ENCODE assay signal across 28 cellular contexts in genomic region chr13:77274126-77274525, GRCh38. TPM values are rescaled to one million over a fixed set of nuclear protein-coding genes. Genes with fewer than 3 reads are reported as not detected.
DNase-seq lines count a peak whose midpoint lies in the region; ATAC-seq and TF ChIP-seq lines count a peak whose summit lies in the region.
"Had no signal": no experiment of that assay in that cellular context is flagged by ENCODE, and none has a peak within 500 bp of the region (broad histone marks: within the 10 kb centered on the region; RNA-seq: fewer than 3 reads in every experiment).

No MANE protein-coding gene starts in this region.

- H3K27me3 Mint-ChIP-seq in CD8-positive, alpha-beta T cell (ENCODE audit: low read depth): no peaks in the 10 kb centered on the region
- H3K27me3 Mint-ChIP-seq in activated T-helper 17 cell treated with anti-CD3 and anti-CD28 coated beads, Interleukin-2, amount 50 U/mL, for 72 hours: no peaks in the 10 kb centered on the region
- H3K27me3 Mint-ChIP-seq: CD8-positive, alpha-beta memory T cell; T-cell had no signal

- peaks cover 22% of the 10 kb centered on the region for H3K36me3 ChIP-seq in CD8-positive, alpha-beta T cell (ENCODE audit: insufficient read depth, low read length)
- peaks cover 2 to 16% (median 16%) of the 10 kb centered on the region in 4 donors for H3K36me3 ChIP-seq in liver (ENCODE audit: control insufficient read depth in 4 of 4, insufficient read depth in 3 of 4, low read depth in 1 of 4, low read length in 3 of 4)
- H3K36me3 ChIP-seq: brain microvascular endothelial cell had no signal

- no peaks in the 10 kb centered on the region for H3K27me3 ChIP-seq in CD8-positive, alpha-beta T cell (ENCODE audit: insufficient read depth, low read length)
- H3K27me3 ChIP-seq in liver (ENCODE audit: control insufficient read depth in 4 of 4, insufficient read depth in 4 of 4, low read length in 3 of 4): no peaks in the 10 kb centered on the region
- H3K27me3 ChIP-seq: brain microvascular endothelial cell, hepatocyte had no signal

- no peaks in the 10 kb centered on the region for H3K9me3 Mint-ChIP-seq in CD8-positive, alpha-beta T cell
- no peaks in the 10 kb centered on the region for H3K9me3 Mint-ChIP-seq in activated T-helper 17 cell treated with anti-CD3 and anti-CD28 coated beads, Interleukin-2, amount 50 U/mL, for 72 hours
- H3K9me3 Mint-ChIP-seq: activated T-helper 2 cell treated with anti-CD3 and anti-CD28 coated beads, Interferon-gamma antibody, Interleukin-2, Interleukin-4, amounts not matched to agents 10 μg/mL and 5 μg/mL and 100 μg/mL, durations not matched to agents 14 hours and 24 hours and 36 hours; CD8-positive, alpha-beta memory T cell; immature natural killer cell; neural crest cell; T-cell had no signal

- peaks cover 69% of the 10 kb centered on the region for H3K36me3 Mint-ChIP-seq in CD8-positive, alpha-beta T cell
- peaks cover 88% of the 10 kb centered on the region for H3K36me3 Mint-ChIP-seq in activated T-helper 17 cell treated with anti-CD3 and anti-CD28 coated beads, Interleukin-2, amount 50 U/mL, for 72 hours (ENCODE audit: low read depth)

- no peak overlapping the region for H3K4me3 ChIP-seq in CD8-positive, alpha-beta T cell (ENCODE audit: low read depth, low read length)
- H3K4me3 ChIP-seq in liver (ENCODE audit: low read depth in 1 of 3, low read length in 3 of 3): no peak overlapping the region
- H3K4me3 ChIP-seq: hepatocyte, PC-9 had no signal

- intact Hi-C loops in CD8-positive, alpha-beta T cell (cut with DNase I, micrococcal nuclease): loop anchor here (1.0 to 2.0 kb wide), 3 partner anchors 51 to 204 kb away; no protein-coding TSS in a partner anchor

- TF ChIP-seq CTCF in CD8-positive, alpha-beta T cell (IDR thresholded peaks at IDR 0.05): peak; percentile 18
- TF ChIP-seq CTCF in liver (IDR thresholded peaks at IDR 0.05; ENCODE audit: low read depth, low read length, missing input control): no peak

- 95% methylated on average over 1 of the region's 1 CpG for WGBS in liver

- ATAC-seq in CD8-positive, alpha-beta T cell: no peak
- no peak for ATAC-seq in activated T-helper 17 cell treated with anti-CD3 and anti-CD28 coated beads, Interleukin-2, amount 50 U/mL, for 72 hours (replicated peaks)
- no peak for ATAC-seq in GM21576 (IDR thresholded peaks at IDR 0.05; ENCODE audit: unreplicated experiment)
- ATAC-seq: HCT116, left lobe of liver, T-cell had no signal

- H3K27ac Mint-ChIP-seq in CD8-positive, alpha-beta T cell: peak overlapping the region; percentile 66
- peak overlapping the region; percentile 11 for H3K27ac Mint-ChIP-seq in activated T-helper 17 cell treated with anti-CD3 and anti-CD28 coated beads, Interleukin-2, amount 50 U/mL, for 72 hours
- H3K27ac Mint-ChIP-seq: activated T-helper 2 cell treated with anti-CD3 and anti-CD28 coated beads, Interferon-gamma antibody, Interleukin-2, Interleukin-4, amounts not matched to agents 10 μg/mL and 5 μg/mL and 100 μg/mL, durations not matched to agents 14 hours and 24 hours and 36 hours had no signal

- in situ Hi-C loops in ACHN (cut with HindIII; ENCODE audit: low pct_ligation_motif_present, low pct_unique_long_range_greater_than_20kb, low sequenced_read_pairs): no loop called here

- DNase-seq in ACHN (peak; percentile 2), T-helper 2 cell (no peak), NCI-H524 (lab: John Stamatoyannopoulos, UW) (no peak), NK-92 (lab: John Stamatoyannopoulos, UW; ENCODE audit: unreplicated experiment) (no peak)
- no peak for DNase-seq in CD8-positive, alpha-beta T cell
- DNase-seq: activated CD4-positive, alpha-beta T cell treated with anti-CD3 and anti-CD28 coated beads for 48 hours; brain microvascular endothelial cell; CD8-positive, alpha-beta memory T cell; cortex of kidney; DMS53; foreskin fibroblast; GF-D8; immature natural killer cell; KG1; NCI-H1694; NCI-H774; PC-9; SIG-M5; T-cell had no signal

- peak; percentile 28 to 51 for TF ChIP-seq RAD21 in liver (IDR thresholded peaks at IDR 0.05)

- POLR2A ChIA-PET in CD8-positive, alpha-beta T cell (lab: Charles Lee): interaction anchor here (0.6 kb wide), 1 partner anchor 56 kb away, joined by 3 read pairs; no protein-coding TSS in a partner anchor

- no peaks in the 10 kb centered on the region for H3K4me1 ChIP-seq in CD8-positive, alpha-beta T cell (ENCODE audit: insufficient read depth, low read length)
- H3K4me1 ChIP-seq in liver (ENCODE audit: control insufficient read depth in 4 of 4, insufficient read depth in 4 of 4, low read length in 3 of 4): no peaks in the 10 kb centered on the region

- CTCF ChIA-PET in CD8-positive, alpha-beta T cell (lab: Charles Lee): interaction anchor here (1.0 to 2.6 kb wide), 4 partner anchors 51 to 204 kb away, joined by 3 to 13 read pairs (median 4); no protein-coding TSS in a partner anchor

- peaks cover 17% of the 10 kb centered on the region for H3K4me1 Mint-ChIP-seq in CD8-positive, alpha-beta T cell (ENCODE audit: low read depth)
- H3K4me1 Mint-ChIP-seq in activated T-helper 17 cell treated with anti-CD3 and anti-CD28 coated beads, Interleukin-2, amount 50 U/mL, for 72 hours: peaks cover 6% of the 10 kb centered on the region
- H3K4me1 Mint-ChIP-seq: neural crest cell had no signal

- H3K9me3 ChIP-seq in CD8-positive, alpha-beta T cell (ENCODE audit: low read length): no peaks in the 10 kb centered on the region
- H3K9me3 ChIP-seq in liver (ENCODE audit: control insufficient read depth in 4 of 4, low read length in 3 of 4): no peaks in the 10 kb centered on the region

- H3K4me3 Mint-ChIP-seq in CD8-positive, alpha-beta T cell: no peak overlapping the region
- H3K4me3 Mint-ChIP-seq in activated T-helper 17 cell treated with anti-CD3 and anti-CD28 coated beads, Interleukin-2, amount 50 U/mL, for 72 hours: no peak overlapping the region
- H3K4me3 Mint-ChIP-seq: CD8-positive, alpha-beta memory T cell; immature natural killer cell; neural crest cell; T-cell had no signal

- H3K9ac ChIP-seq in liver (ENCODE audit: low read depth in 1 of 2, low read length in 2 of 2): no peak overlapping the region

- no peak overlapping the region for H3K27ac ChIP-seq in CD8-positive, alpha-beta T cell (ENCODE audit: low read depth, low read length)
- no peak overlapping the region for H3K27ac ChIP-seq in liver (ENCODE audit: low read depth in 1 of 2, low read length in 2 of 2)
- H3K27ac ChIP-seq: brain microvascular endothelial cell, epithelial cell of prostate, hepatocyte, PC-9 had no signal

TF ChIP-seq in liver, 16 proteins besides CTCF, POLR2A, EP300 and RAD21:
- TF ChIP-seq HNF4G (IDR thresholded peaks at IDR 0.05): no peak
- TF ChIP-seq, protein P1, sequence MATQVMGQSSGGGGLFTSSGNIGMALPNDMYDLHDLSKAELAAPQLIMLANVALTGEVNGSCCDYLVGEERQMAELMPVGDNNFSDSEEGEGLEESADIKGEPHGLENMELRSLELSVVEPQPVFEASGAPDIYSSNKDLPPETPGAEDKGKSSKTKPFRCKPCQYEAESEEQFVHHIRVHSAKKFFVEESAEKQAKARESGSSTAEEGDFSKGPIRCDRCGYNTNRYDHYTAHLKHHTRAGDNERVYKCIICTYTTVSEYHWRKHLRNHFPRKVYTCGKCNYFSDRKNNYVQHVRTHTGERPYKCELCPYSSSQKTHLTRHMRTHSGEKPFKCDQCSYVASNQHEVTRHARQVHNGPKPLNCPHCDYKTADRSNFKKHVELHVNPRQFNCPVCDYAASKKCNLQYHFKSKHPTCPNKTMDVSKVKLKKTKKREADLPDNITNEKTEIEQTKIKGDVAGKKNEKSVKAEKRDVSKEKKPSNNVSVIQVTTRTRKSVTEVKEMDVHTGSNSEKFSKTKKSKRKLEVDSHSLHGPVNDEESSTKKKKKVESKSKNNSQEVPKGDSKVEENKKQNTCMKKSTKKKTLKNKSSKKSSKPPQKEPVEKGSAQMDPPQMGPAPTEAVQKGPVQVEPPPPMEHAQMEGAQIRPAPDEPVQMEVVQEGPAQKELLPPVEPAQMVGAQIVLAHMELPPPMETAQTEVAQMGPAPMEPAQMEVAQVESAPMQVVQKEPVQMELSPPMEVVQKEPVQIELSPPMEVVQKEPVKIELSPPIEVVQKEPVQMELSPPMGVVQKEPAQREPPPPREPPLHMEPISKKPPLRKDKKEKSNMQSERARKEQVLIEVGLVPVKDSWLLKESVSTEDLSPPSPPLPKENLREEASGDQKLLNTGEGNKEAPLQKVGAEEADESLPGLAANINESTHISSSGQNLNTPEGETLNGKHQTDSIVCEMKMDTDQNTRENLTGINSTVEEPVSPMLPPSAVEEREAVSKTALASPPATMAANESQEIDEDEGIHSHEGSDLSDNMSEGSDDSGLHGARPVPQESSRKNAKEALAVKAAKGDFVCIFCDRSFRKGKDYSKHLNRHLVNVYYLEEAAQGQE (IDR thresholded peaks at IDR 0.05): no peak
- no peak for TF ChIP-seq GABPA (IDR thresholded peaks at IDR 0.05 in 1 of 2, conservative IDR thresholded peaks at IDR 0.05 in 1 of 2)
- TF ChIP-seq FOXA2 (IDR thresholded peaks at IDR 0.05): no peak
- TF ChIP-seq YY1 (IDR thresholded peaks at IDR 0.05): no peak
- TF ChIP-seq SP1 (IDR thresholded peaks at IDR 0.05): no peak
- no peak for TF ChIP-seq FOXA1 (IDR thresholded peaks at IDR 0.05)

RNA-seq across cellular contexts. Expression of gene MYCBP2, which starts 52.8 kb away (rescaled TPM):
- 100 to 1,000 TPM in 1 of 2 experiments, 10 to 100 TPM in 1; 92.3 to 105 TPM for total RNA-seq in CD8-positive, alpha-beta T cell
- 100 to 1,000 TPM in 1 of 2 donors, 10 to 100 TPM in 1; 69.1 to 101 TPM for total RNA-seq in activated T-helper 17 cell treated with anti-CD3 and anti-CD28 coated beads, Interleukin-2, amount 50 U/mL, for 72 hours
- total RNA-seq in liver: 10 to 100 TPM; 34.0 to 86.4 TPM
- polyA plus RNA-seq in liver: 10 to 100 TPM; 12.1 to 26.0 TPM
